ENCODE assay signal across 1 cellular context in the genomic region with DNA sequence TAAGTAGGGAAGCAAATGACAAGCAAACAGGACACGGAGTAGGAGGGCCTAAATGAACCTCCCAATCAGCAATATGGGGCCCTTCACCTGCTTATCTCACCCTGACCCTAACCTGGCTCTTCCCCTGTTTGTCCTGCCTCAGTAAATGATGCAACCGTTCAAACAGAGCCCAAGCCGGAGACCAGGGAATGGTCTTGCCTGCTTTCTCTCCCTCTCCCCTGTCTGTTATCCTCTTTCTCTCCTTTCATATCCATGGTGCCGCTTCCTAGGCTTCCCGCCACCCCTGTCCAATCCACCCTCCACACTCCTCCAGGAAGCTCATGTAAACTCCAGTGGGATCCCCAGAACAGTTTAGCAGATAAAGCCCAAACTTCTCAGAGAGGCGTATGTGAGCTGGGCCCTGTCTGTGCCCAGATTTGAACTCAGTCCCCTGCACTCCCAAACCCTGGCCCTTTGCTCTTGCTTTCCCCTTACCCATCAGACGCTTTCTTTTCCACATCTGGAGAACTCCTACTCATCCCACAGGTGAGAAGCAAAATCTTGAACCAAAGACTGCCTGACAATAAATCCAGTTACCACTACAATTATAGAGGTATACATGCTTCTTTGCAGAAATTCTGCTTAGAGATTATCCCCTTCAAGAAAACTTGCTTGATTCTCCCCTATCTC.
TF ChIP-seq lines count a peak whose summit lies in the region.

No MANE protein-coding gene starts in this region.

TF ChIP-seq in K562, 482 proteins besides CTCF, POLR2A, EP300 and RAD21 (continued from another document and continues in another):
- TF ChIP-seq, protein P1, sequence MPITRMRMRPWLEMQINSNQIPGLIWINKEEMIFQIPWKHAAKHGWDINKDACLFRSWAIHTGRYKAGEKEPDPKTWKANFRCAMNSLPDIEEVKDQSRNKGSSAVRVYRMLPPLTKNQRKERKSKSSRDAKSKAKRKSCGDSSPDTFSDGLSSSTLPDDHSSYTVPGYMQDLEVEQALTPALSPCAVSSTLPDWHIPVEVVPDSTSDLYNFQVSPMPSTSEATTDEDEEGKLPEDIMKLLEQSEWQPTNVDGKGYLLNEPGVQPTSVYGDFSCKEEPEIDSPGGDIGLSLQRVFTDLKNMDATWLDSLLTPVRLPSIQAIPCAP (CRISPR knock-in tag; IDR thresholded peaks at IDR 0.05; ENCODE audit: borderline replicate concordance), result no peak
- TF ChIP-seq CXXC5 (CRISPR knock-in tag; IDR thresholded peaks at IDR 0.05) (peak; percentile 65), CEBPB (tag; IDR thresholded peaks at IDR 0.05) (peak; percentile 90), SMARCC2 (IDR thresholded peaks at IDR 0.05; ENCODE audit: low read depth) (no peak), HLTF (IDR thresholded peaks at IDR 0.05) (peak; percentile 56; the same call in 1 of the 2 replicates), ZNF174 (CRISPR knock-in tag; IDR thresholded peaks at IDR 0.05) (no peak), ATF7 (IDR thresholded peaks at IDR 0.05) (peak; percentile 88), MAZ (CRISPR knock-in tag; conservative IDR thresholded peaks at IDR 0.05 in 1 of 2, IDR thresholded peaks at IDR 0.05 in 1 of 2) (peak in 1 of 2 experiments; percentile 46; a peak in 1 of 4 replicates), NCOA1 (IDR thresholded peaks at IDR 0.05; ENCODE audit: low read depth) (no peak), ZNF445 (CRISPR knock-in tag; IDR thresholded peaks at IDR 0.05; ENCODE audit: low read depth) (no peak), BDP1 (IDR thresholded peaks at IDR 0.05; ENCODE audit: insufficient read depth, insufficient read length) (no peak), POU5F1 (IDR thresholded peaks at IDR 0.05; ENCODE audit: borderline replicate concordance, low read depth, low read length, partially characterized antibody) (no peak), NR3C1 (CRISPR knock-in tag; IDR thresholded peaks at IDR 0.05) (no peak), HNRNPL (IDR thresholded peaks at IDR 0.05; ENCODE audit: low read depth, low read length) (no peak), SMARCA5 (IDR thresholded peaks at IDR 0.05) (no peak), DNMT1 (IDR thresholded peaks at IDR 0.05) (no peak), PCBP1 (IDR thresholded peaks at IDR 0.05; ENCODE audit: low read depth, low read length, poor library complexity, severe bottlenecking) (no peak), ZNF140 (CRISPR knock-in tag; IDR thresholded peaks at IDR 0.05) (no peak), NFIC (IDR thresholded peaks at IDR 0.05) (no peak), RBM17 (IDR thresholded peaks at IDR 0.05; ENCODE audit: borderline replicate concordance, low read depth, low read length) (no peak), ZFP30 (CRISPR knock-in tag; IDR thresholded peaks at IDR 0.05; ENCODE audit: borderline replicate concordance) (no peak), EP400 (IDR thresholded peaks at IDR 0.05) (peak; percentile 45), ZBTB8A (IDR thresholded peaks at IDR 0.05; ENCODE audit: partially characterized antibody) (no peak), PPARD (CRISPR knock-in tag; IDR thresholded peaks at IDR 0.05) (no peak), ZBTB1 (CRISPR knock-in tag; IDR thresholded peaks at IDR 0.05; ENCODE audit: borderline replicate concordance, low read depth) (no peak), FOXP1 (CRISPR knock-in tag; IDR thresholded peaks at IDR 0.05) (no peak), FOSL1 (tag; conservative IDR thresholded peaks at IDR 0.05) (no peak), RNF2 (IDR thresholded peaks at IDR 0.05) (peak; percentile 63; the same call in 1 of the 2 replicates), CREBBP (IDR thresholded peaks at IDR 0.05; ENCODE audit: low read depth, low read length) (no peak), GATA2 (CRISPR knock-in tag; IDR thresholded peaks at IDR 0.05) (no peak), DMBX1 (CRISPR knock-in tag; IDR thresholded peaks at IDR 0.05; ENCODE audit: borderline replicate concordance) (peak; percentile 84), ZSCAN32 (CRISPR knock-in tag; IDR thresholded peaks at IDR 0.05) (0 out of 2 replicates have a peak, but pooled peaks have one; percentile 16), THRAP3 (IDR thresholded peaks at IDR 0.05; ENCODE audit: borderline replicate concordance) (no peak), TRIM24 (IDR thresholded peaks at IDR 0.05) (peak; percentile 70 to 86), NR2C1 (IDR thresholded peaks at IDR 0.05) (peak; percentile 19; the same call in 1 of the 2 replicates), NR2C1 (tag; IDR thresholded peaks at IDR 0.05) (peak; percentile 66; the same call in 1 of the 2 replicates), MAFK (IDR thresholded peaks at IDR 0.05; ENCODE audit: low read length) (no peak)
- TF ChIP-seq, protein P2, sequence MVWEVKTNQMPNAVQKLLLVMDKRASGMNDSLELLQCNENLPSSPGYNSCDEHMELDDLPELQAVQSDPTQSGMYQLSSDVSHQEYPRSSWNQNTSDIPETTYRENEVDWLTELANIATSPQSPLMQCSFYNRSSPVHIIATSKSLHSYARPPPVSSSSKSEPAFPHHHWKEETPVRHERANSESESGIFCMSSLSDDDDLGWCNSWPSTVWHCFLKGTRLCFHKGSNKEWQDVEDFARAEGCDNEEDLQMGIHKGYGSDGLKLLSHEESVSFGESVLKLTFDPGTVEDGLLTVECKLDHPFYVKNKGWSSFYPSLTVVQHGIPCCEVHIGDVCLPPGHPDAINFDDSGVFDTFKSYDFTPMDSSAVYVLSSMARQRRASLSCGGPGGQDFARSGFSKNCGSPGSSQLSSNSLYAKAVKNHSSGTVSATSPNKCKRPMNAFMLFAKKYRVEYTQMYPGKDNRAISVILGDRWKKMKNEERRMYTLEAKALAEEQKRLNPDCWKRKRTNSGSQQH (CRISPR knock-in tag; IDR thresholded peaks at IDR 0.05), result no peak
- TF ChIP-seq, protein P3, sequence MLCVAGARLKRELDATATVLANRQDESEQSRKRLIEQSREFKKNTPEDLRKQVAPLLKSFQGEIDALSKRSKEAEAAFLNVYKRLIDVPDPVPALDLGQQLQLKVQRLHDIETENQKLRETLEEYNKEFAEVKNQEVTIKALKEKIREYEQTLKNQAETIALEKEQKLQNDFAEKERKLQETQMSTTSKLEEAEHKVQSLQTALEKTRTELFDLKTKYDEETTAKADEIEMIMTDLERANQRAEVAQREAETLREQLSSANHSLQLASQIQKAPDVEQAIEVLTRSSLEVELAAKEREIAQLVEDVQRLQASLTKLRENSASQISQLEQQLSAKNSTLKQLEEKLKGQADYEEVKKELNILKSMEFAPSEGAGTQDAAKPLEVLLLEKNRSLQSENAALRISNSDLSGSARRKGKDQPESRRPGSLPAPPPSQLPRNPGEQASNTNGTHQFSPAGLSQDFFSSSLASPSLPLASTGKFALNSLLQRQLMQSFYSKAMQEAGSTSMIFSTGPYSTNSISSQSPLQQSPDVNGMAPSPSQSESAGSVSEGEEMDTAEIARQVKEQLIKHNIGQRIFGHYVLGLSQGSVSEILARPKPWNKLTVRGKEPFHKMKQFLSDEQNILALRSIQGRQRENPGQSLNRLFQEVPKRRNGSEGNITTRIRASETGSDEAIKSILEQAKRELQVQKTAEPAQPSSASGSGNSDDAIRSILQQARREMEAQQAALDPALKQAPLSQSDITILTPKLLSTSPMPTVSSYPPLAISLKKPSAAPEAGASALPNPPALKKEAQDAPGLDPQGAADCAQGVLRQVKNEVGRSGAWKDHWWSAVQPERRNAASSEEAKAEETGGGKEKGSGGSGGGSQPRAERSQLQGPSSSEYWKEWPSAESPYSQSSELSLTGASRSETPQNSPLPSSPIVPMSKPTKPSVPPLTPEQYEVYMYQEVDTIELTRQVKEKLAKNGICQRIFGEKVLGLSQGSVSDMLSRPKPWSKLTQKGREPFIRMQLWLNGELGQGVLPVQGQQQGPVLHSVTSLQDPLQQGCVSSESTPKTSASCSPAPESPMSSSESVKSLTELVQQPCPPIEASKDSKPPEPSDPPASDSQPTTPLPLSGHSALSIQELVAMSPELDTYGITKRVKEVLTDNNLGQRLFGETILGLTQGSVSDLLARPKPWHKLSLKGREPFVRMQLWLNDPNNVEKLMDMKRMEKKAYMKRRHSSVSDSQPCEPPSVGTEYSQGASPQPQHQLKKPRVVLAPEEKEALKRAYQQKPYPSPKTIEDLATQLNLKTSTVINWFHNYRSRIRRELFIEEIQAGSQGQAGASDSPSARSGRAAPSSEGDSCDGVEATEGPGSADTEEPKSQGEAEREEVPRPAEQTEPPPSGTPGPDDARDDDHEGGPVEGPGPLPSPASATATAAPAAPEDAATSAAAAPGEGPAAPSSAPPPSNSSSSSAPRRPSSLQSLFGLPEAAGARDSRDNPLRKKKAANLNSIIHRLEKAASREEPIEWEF (CRISPR knock-in tag; IDR thresholded peaks at IDR 0.05), result no peak
- TF ChIP-seq, protein P4, sequence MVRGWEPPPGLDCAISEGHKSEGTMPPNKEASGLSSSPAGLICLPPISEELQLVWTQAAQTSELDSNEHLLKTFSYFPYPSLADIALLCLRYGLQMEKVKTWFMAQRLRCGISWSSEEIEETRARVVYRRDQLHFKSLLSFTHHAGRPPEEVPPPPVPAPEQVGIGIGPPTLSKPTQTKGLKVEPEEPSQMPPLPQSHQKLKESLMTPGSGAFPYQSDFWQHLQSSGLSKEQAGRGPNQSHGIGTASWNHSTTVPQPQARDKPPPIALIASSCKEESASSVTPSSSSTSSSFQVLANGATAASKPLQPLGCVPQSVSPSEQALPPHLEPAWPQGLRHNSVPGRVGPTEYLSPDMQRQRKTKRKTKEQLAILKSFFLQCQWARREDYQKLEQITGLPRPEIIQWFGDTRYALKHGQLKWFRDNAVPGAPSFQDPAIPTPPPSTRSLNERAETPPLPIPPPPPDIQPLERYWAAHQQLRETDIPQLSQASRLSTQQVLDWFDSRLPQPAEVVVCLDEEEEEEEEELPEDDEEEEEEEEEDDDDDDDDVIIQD (CRISPR knock-in tag; IDR thresholded peaks at IDR 0.05), result no peak
- TF ChIP-seq, protein P5, sequence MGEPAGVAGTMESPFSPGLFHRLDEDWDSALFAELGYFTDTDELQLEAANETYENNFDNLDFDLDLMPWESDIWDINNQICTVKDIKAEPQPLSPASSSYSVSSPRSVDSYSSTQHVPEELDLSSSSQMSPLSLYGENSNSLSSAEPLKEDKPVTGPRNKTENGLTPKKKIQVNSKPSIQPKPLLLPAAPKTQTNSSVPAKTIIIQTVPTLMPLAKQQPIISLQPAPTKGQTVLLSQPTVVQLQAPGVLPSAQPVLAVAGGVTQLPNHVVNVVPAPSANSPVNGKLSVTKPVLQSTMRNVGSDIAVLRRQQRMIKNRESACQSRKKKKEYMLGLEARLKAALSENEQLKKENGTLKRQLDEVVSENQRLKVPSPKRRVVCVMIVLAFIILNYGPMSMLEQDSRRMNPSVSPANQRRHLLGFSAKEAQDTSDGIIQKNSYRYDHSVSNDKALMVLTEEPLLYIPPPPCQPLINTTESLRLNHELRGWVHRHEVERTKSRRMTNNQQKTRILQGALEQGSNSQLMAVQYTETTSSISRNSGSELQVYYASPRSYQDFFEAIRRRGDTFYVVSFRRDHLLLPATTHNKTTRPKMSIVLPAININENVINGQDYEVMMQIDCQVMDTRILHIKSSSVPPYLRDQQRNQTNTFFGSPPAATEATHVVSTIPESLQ (CRISPR knock-in tag; IDR thresholded peaks at IDR 0.05), result no peak
- TF ChIP-seq, protein P6, sequence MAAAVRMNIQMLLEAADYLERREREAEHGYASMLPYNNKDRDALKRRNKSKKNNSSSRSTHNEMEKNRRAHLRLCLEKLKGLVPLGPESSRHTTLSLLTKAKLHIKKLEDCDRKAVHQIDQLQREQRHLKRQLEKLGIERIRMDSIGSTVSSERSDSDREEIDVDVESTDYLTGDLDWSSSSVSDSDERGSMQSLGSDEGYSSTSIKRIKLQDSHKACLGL (CRISPR knock-in tag; IDR thresholded peaks at IDR 0.05; ENCODE audit: borderline replicate concordance, poor library complexity, severe bottlenecking), result no peak
- TF ChIP-seq, protein P7, sequence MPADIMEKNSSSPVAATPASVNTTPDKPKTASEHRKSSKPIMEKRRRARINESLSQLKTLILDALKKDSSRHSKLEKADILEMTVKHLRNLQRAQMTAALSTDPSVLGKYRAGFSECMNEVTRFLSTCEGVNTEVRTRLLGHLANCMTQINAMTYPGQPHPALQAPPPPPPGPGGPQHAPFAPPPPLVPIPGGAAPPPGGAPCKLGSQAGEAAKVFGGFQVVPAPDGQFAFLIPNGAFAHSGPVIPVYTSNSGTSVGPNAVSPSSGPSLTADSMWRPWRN (IDR thresholded peaks at IDR 0.05; ENCODE audit: low read depth), result no peak
- TF ChIP-seq, protein P8, sequence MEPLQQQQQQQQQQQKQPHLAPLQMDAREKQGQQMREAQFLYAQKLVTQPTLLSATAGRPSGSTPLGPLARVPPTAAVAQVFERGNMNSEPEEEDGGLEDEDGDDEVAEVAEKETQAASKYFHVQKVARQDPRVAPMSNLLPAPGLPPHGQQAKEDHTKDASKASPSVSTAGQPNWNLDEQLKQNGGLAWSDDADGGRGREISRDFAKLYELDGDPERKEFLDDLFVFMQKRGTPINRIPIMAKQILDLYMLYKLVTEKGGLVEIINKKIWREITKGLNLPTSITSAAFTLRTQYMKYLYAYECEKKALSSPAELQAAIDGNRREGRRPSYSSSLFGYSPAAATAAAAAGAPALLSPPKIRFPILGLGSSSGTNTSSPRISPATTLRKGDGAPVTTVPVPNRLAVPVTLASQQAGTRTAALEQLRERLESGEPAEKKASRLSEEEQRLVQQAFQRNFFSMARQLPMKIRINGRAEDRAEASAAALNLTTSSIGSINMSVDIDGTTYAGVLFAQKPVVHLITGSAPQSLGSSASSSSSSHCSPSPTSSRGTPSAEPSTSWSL (CRISPR knock-in tag; IDR thresholded peaks at IDR 0.05; ENCODE audit: borderline replicate concordance), result no peak
- TF ChIP-seq, protein P9, sequence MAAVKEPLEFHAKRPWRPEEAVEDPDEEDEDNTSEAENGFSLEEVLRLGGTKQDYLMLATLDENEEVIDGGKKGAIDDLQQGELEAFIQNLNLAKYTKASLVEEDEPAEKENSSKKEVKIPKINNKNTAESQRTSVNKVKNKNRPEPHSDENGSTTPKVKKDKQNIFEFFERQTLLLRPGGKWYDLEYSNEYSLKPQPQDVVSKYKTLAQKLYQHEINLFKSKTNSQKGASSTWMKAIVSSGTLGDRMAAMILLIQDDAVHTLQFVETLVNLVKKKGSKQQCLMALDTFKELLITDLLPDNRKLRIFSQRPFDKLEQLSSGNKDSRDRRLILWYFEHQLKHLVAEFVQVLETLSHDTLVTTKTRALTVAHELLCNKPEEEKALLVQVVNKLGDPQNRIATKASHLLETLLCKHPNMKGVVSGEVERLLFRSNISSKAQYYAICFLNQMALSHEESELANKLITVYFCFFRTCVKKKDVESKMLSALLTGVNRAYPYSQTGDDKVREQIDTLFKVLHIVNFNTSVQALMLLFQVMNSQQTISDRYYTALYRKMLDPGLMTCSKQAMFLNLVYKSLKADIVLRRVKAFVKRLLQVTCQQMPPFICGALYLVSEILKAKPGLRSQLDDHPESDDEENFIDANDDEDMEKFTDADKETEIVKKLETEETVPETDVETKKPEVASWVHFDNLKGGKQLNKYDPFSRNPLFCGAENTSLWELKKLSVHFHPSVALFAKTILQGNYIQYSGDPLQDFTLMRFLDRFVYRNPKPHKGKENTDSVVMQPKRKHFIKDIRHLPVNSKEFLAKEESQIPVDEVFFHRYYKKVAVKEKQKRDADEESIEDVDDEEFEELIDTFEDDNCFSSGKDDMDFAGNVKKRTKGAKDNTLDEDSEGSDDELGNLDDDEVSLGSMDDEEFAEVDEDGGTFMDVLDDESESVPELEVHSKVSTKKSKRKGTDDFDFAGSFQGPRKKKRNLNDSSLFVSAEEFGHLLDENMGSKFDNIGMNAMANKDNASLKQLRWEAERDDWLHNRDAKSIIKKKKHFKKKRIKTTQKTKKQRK (IDR thresholded peaks at IDR 0.05; ENCODE audit: borderline replicate concordance, low read depth, low read length), result no peak
